ENCODE assay signal across 25 cellular contexts in genomic region chr4:117010695-117011094, GRCh38.
A peak's percentile ranks its signal among the peaks of the same experiment; 100 is the strongest.
DNase-seq lines count a peak whose midpoint lies in the region; FAIRE-seq and TF ChIP-seq lines count a peak whose summit lies in the region.
"Had no signal": no experiment of that assay in that cellular context is flagged by ENCODE, and none has a peak within 500 bp of the region (broad histone marks: within the 10 kb centered on the region; RNA-seq: fewer than 3 reads in every experiment).

No MANE protein-coding gene starts in this region.

- H3K79me2 ChIP-seq in astrocyte (ENCODE audit: insufficient read depth, low read length), result no peaks in the 10 kb centered on the region

- H3K9me3 ChIP-seq in astrocyte (ENCODE audit: insufficient read depth, low read depth, low read length) (no peaks in the 10 kb centered on the region), mesenchymal stem cell (ENCODE audit: control insufficient read depth, low read length) (no peaks in the 10 kb centered on the region), spleen (no peaks in the 10 kb centered on the region)

- 90% methylated on average over 1 of the region's 2 CpGs for WGBS in mesenchymal stem cell
- 76 to 90% (median 82%) methylated on average over 2 of the region's 2 CpGs for WGBS in spleen, 5 donors

- no peak overlapping the region for H3K4me3 Mint-ChIP-seq in astrocyte (ENCODE audit: unreplicated experiment)
- H3K4me3 Mint-ChIP-seq: GM23338, H9, HFFc6, T-helper 17 cell had no signal

- H3K4ac ChIP-seq in mesenchymal stem cell (ENCODE audit: low read depth in 1 of 2, low read length in 2 of 2), result no peak overlapping the region

- no peak overlapping the region for H2BK12ac ChIP-seq in mesenchymal stem cell (ENCODE audit: low read length in 2 of 2)

- H3K9ac ChIP-seq in astrocyte (ENCODE audit: low read length), result no peak overlapping the region
- H3K9ac ChIP-seq in mesenchymal stem cell (ENCODE audit: low read length), result no peak overlapping the region

- H3K4me1 ChIP-seq in astrocyte (ENCODE audit: insufficient read depth, low read length) (no peaks in the 10 kb centered on the region), mesenchymal stem cell (ENCODE audit: control insufficient read depth, insufficient read depth, low read depth, low read length) (no peaks in the 10 kb centered on the region), spleen (no peaks in the 10 kb centered on the region)

- H3K4me2 ChIP-seq in astrocyte (ENCODE audit: low read length) (no peak overlapping the region), mesenchymal stem cell (ENCODE audit: low read length, poor library complexity, severe bottlenecking) (no peak overlapping the region)
- H3K4me2 ChIP-seq: GM23338 had no signal

- no peak overlapping the region for H2BK15ac ChIP-seq in mesenchymal stem cell (ENCODE audit: low read depth, poor library complexity, severe bottlenecking)

- H3K14ac ChIP-seq in mesenchymal stem cell (ENCODE audit: low read length in 2 of 2), result no peak overlapping the region

- no peak overlapping the region for H3K23ac ChIP-seq in mesenchymal stem cell (ENCODE audit: low read length in 2 of 2)

- H4K8ac ChIP-seq in mesenchymal stem cell (ENCODE audit: low read length), result no peak overlapping the region

- no peaks in the 10 kb centered on the region for H3K27me3 Mint-ChIP-seq in astrocyte (ENCODE audit: low read depth, unreplicated experiment)
- H3K27me3 Mint-ChIP-seq: T-helper 17 cell had no signal

- H2AFZ ChIP-seq in astrocyte (ENCODE audit: low read depth, low read length), result no peak overlapping the region
- no peak overlapping the region for H2AFZ ChIP-seq in mesenchymal stem cell (ENCODE audit: low read depth, low read length)
- H2AFZ ChIP-seq: GM23338 had no signal

- no peaks in the 10 kb centered on the region for H3K36me3 Mint-ChIP-seq in astrocyte (ENCODE audit: low read depth, unreplicated experiment)

- no peak for TF ChIP-seq CTCF in astrocyte (IDR thresholded peaks at IDR 0.05; ENCODE audit: insufficient read depth, low read depth, low read length)
- TF ChIP-seq CTCF in spleen (IDR thresholded peaks at IDR 0.05 in 8 of 11, conservative IDR thresholded peaks at IDR 0.05 in 3 of 11), result no peak

- no peak overlapping the region for H3K4me3 ChIP-seq in astrocyte (ENCODE audit: insufficient read depth, low read depth, low read length)
- H3K4me3 ChIP-seq in mesenchymal stem cell (ENCODE audit: insufficient read depth in 1 of 2, low read depth in 1 of 2, low read length in 2 of 2), result no peak overlapping the region
- no peak overlapping the region for H3K4me3 ChIP-seq in spleen
- H3K4me3 ChIP-seq: GM23338, SK-N-MC had no signal

- TF ChIP-seq POLR2A in spleen (IDR thresholded peaks at IDR 0.05), result no peak

- no peak overlapping the region for H3K18ac ChIP-seq in mesenchymal stem cell (ENCODE audit: low read depth in 1 of 2, low read length in 2 of 2)

- FAIRE-seq in astrocyte (lab: Jason Lieb, UNC), result no peak
- FAIRE-seq: G401.6, HTR-8/SVneo had no signal

- DNase-seq in ELR (ENCODE audit: low read depth), result peak; percentile 39
- peak; percentile 32 for DNase-seq in HT1080 (ENCODE audit: low read depth)
- DNase-seq in astrocyte (ENCODE audit: low read depth), result peak; percentile 27
- peak; percentile 1 for DNase-seq in mesenchymal stem cell
- DNase-seq in spleen, result no peak
- DNase-seq in DMS153 treated with DMSO at 0.1 percent for 48 hours (lab: John Stamatoyannopoulos, UW; ENCODE audit: unreplicated experiment), result no peak
- no peak for DNase-seq in NCI-H2227 treated with DMSO at 0.1 percent for 48 hours (lab: John Stamatoyannopoulos, UW)
- DNase-seq: ACHN, DMS53, H9, HFFc6, KBM-7, MV-4-11, NCI-H1105, NCI-H1436 treated with DMSO at 0.1 percent for 48 hours, NCI-H187 treated with DMSO at 0.1 percent for 48 hours, NCI-H2107, NCI-H446 treated with DMSO at 0.1 percent for 48 hours, NCI-H526, SIG-M5, T-helper 17 cell had no signal

- intact Hi-C loops in spleen (cut with DNase I; ENCODE audit: low total_unique reads), result no loop called here

- H2BK5ac ChIP-seq in mesenchymal stem cell (ENCODE audit: low read depth, low read length, poor library complexity, severe bottlenecking), result no peak overlapping the region

- H2BK120ac ChIP-seq in mesenchymal stem cell (ENCODE audit: low read depth, low read length), result no peak overlapping the region

- H3K9me3 Mint-ChIP-seq in astrocyte (ENCODE audit: unreplicated experiment), result no peaks in the 10 kb centered on the region
- H3K9me3 Mint-ChIP-seq: GM23338, H9 had no signal

- H3K36me3 ChIP-seq in astrocyte (ENCODE audit: insufficient read depth, low read length) (no peaks in the 10 kb centered on the region), mesenchymal stem cell (ENCODE audit: control insufficient read depth in 1 of 2, insufficient read depth in 2 of 2, low read depth in 1 of 2, low read length in 2 of 2) (no peaks in the 10 kb centered on the region), spleen (no peaks in the 10 kb centered on the region)

- H3K4me1 Mint-ChIP-seq in astrocyte (ENCODE audit: low read depth, unreplicated experiment), result peaks cover 8% of the 10 kb centered on the region
- H3K4me1 Mint-ChIP-seq: H9, T-helper 17 cell had no signal

- H2AK5ac ChIP-seq in mesenchymal stem cell (ENCODE audit: low read length, severe bottlenecking), result no peak overlapping the region

- H3K79me1 ChIP-seq in mesenchymal stem cell (replicated peaks; ENCODE audit: low read length, poor library complexity, severe bottlenecking), result no peaks in the 10 kb centered on the region

- H3K27me3 ChIP-seq in astrocyte (ENCODE audit: insufficient read depth, low read length) (no peaks in the 10 kb centered on the region), mesenchymal stem cell (ENCODE audit: control insufficient read depth in 1 of 2, insufficient read depth in 1 of 2, low read length in 2 of 2) (no peaks in the 10 kb centered on the region), spleen (replicated peaks in 1 of 7) (no peaks in the 10 kb centered on the region)

- H4K91ac ChIP-seq in mesenchymal stem cell (ENCODE audit: low read length), result no peak overlapping the region

- no peak overlapping the region for H3K27ac Mint-ChIP-seq in astrocyte (ENCODE audit: unreplicated experiment)
- H3K27ac Mint-ChIP-seq: GM23338, H9, HFFc6, T-helper 17 cell had no signal

- H4K20me1 ChIP-seq in astrocyte (ENCODE audit: insufficient read depth, low read length), result no peaks in the 10 kb centered on the region

- H3K27ac ChIP-seq in astrocyte (ENCODE audit: low read depth, low read length) (no peak overlapping the region), mesenchymal stem cell (ENCODE audit: low read length, poor library complexity, severe bottlenecking) (no peak overlapping the region), spleen (no peak overlapping the region)
- H3K27ac ChIP-seq: SK-N-MC had no signal

Comparison
In these comparisons a context has a peak if more than half of its experiments do, and no peak if none do; other contexts are left out.
1. DNase-seq: peak in ELR (single experiment), HT1080 (single experiment), astrocyte (single experiment) and mesenchymal stem cell (single experiment); none in spleen (single experiment), DMS153 treated with DMSO at 0.1 percent for 48 hours (single experiment) and NCI-H2227 treated with DMSO at 0.1 percent for 48 hours (single experiment).